11 cellular contexts compared by ENCODE assay signal in the genomic region with DNA sequence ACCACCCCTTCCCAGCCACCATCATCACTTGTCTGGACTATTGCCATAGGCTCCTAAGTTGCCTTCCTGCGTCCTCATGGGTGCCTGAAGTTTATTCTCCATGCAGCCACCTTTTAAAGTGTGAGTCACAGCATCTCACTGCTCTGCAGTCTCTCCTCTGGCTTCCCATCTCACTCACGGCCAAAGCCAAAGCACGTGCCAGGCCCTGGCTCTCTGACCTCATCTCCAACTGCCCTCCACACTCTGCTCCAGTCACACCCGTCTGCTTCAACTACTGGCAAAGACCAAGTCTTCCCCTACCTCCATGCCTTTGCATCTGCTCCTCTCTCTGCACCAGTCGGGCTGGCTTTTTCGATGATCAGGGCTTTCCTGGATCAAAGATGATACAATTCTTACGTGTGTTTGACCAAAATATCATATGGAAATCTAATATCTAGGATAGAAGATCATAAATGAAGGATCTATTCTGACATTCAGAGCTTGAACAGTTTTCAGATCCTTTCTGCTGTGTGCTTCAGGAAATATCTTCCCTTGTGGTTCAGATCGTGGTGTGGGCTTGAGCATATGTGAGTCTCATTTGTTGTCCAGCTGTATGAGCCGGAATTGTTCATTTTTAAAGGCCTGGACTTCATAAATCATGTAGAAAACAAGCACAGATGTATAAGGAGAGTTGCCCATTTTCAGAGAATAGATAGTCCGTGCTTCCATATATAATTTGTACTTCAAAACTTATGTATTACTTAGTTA.
DNase-seq lines count a peak whose midpoint lies in the region; ATAC-seq and TF ChIP-seq lines count a peak whose summit lies in the region.
"Had no signal": no experiment of that assay in that cellular context is flagged by ENCODE, and none has a peak within 500 bp of the region (broad histone marks: within the 10 kb centered on the region; RNA-seq: fewer than 3 reads in every experiment).

No MANE protein-coding gene starts in this region.

- BruUV-seq in MCF 10A (replicated peaks; lab: Mats Ljungman, UMichigan): no TSS peak
- no TSS peak for BruUV-seq in Calu3 (replicated peaks; lab: Mats Ljungman, UMichigan)

- peak overlapping the region in 1 of 2 donors; percentile 8 for H3K27ac ChIP-seq in breast epithelium
- no peak overlapping the region for H3K27ac ChIP-seq in mesenchymal stem cell (ENCODE audit: low read length, poor library complexity, severe bottlenecking)

- no peak overlapping the region for H3K4me2 ChIP-seq in mesenchymal stem cell (ENCODE audit: low read length, poor library complexity, severe bottlenecking)

- peak overlapping the region in 1 of 2 experiments; percentile 42 for H3K14ac ChIP-seq in mesenchymal stem cell (ENCODE audit: low read length in 2 of 2)

- H3K27me3 Mint-ChIP-seq in MCF 10A (ENCODE audit: insufficient read depth, unreplicated experiment): no peaks in the 10 kb centered on the region
- peaks cover 8% of the 10 kb centered on the region for H3K27me3 Mint-ChIP-seq in endothelial cell (ENCODE audit: unreplicated experiment)
- no peaks in the 10 kb centered on the region for H3K27me3 Mint-ChIP-seq in Calu3 (ENCODE audit: unreplicated experiment)

- POLR2A ChIA-PET in MCF 10A (lab: Yijun Ruan, JAX): interaction anchor here (0.5 to 6.6 kb wide), 3 partner anchors 23 to 583 kb away, joined by 3 to 60 read pairs (median 3); no protein-coding TSS in a partner anchor

- H3K4ac ChIP-seq in mesenchymal stem cell (ENCODE audit: low read depth in 1 of 2, low read length in 2 of 2): no peak overlapping the region

- CTCF ChIA-PET in MCF 10A (lab: Yijun Ruan, JAX) (no interaction called here), Calu3 (lab: Charles Lee) (no interaction called here)

- H3K9me3 ChIP-seq in breast epithelium (peaks cover 0 to 9% of the 10 kb centered on the region in 2 donors), mesenchymal stem cell (ENCODE audit: control insufficient read depth, low read length) (peaks cover 12% of the 10 kb centered on the region)

- peaks cover 5% of the 10 kb centered on the region for H3K79me1 ChIP-seq in mesenchymal stem cell (replicated peaks; ENCODE audit: low read length, poor library complexity, severe bottlenecking)

- no peaks in the 10 kb centered on the region for H3K27me3 ChIP-seq in breast epithelium
- no peaks in the 10 kb centered on the region for H3K27me3 ChIP-seq in mesenchymal stem cell (ENCODE audit: control insufficient read depth in 1 of 2, insufficient read depth in 1 of 2, low read length in 2 of 2)

- H3K4me3 ChIP-seq in breast epithelium (no peak overlapping the region), mesenchymal stem cell (ENCODE audit: insufficient read depth in 1 of 2, low read depth in 1 of 2, low read length in 2 of 2) (no peak overlapping the region)
- H3K4me3 ChIP-seq: HAP-1 had no signal

- no peak for TF ChIP-seq POLR2A in breast epithelium (IDR thresholded peaks at IDR 0.05)

- ATAC-seq in HG03039 (IDR thresholded peaks at IDR 0.05; ENCODE audit: unreplicated experiment) (no peak), HG02840 (IDR thresholded peaks at IDR 0.05; ENCODE audit: low FRiP score, unreplicated experiment) (no peak)

- no peaks in the 10 kb centered on the region for H3K36me3 ChIP-seq in breast epithelium
- no peaks in the 10 kb centered on the region for H3K36me3 ChIP-seq in mesenchymal stem cell (ENCODE audit: control insufficient read depth in 1 of 2, insufficient read depth in 2 of 2, low read depth in 1 of 2, low read length in 2 of 2)
- H3K36me3 ChIP-seq: HAP-1 had no signal

- no peak overlapping the region for H2BK12ac ChIP-seq in mesenchymal stem cell (ENCODE audit: low read length in 2 of 2)

- DNase-seq in MCF 10A (ENCODE audit: unreplicated experiment) (peak; percentile 44), breast epithelium (ENCODE audit: low spot score in 2 of 2) (no peak), endothelial cell (ENCODE audit: low spot score) (no peak), mesenchymal stem cell (peak; percentile 11), Calu3 (no peak)
- no peak for DNase-seq in activated naive CD4-positive, alpha-beta T cell treated with anti-CD3 and anti-CD28 coated beads, Interleukin-2, amount 50 U/mL, for 16 hours
- DNase-seq: 8988T, NCI-H1105 had no signal

- H3K23ac ChIP-seq in mesenchymal stem cell (ENCODE audit: low read length in 2 of 2): no peak overlapping the region

- peak overlapping the region; percentile 62 for H3K9ac ChIP-seq in mesenchymal stem cell (ENCODE audit: low read length)

- H3K4me1 Mint-ChIP-seq in MCF 10A (ENCODE audit: insufficient read depth, unreplicated experiment) (peaks cover 43% of the 10 kb centered on the region), endothelial cell (ENCODE audit: unreplicated experiment) (peaks cover 8% of the 10 kb centered on the region), Calu3 (ENCODE audit: low read depth, unreplicated experiment) (peaks cover 4% of the 10 kb centered on the region)

- H4K91ac ChIP-seq in mesenchymal stem cell (ENCODE audit: low read length): no peak overlapping the region

- H3K4me1 ChIP-seq in breast epithelium (peaks cover 3 to 18% of the 10 kb centered on the region in 2 donors), mesenchymal stem cell (ENCODE audit: control insufficient read depth, insufficient read depth, low read depth, low read length) (peaks cover 14% of the 10 kb centered on the region)
- H3K4me1 ChIP-seq: HAP-1 had no signal

- H3K27ac Mint-ChIP-seq in MCF 10A (ENCODE audit: low read depth, unreplicated experiment) (no peak overlapping the region), endothelial cell (ENCODE audit: unreplicated experiment) (peak overlapping the region; percentile 4), Calu3 (ENCODE audit: unreplicated experiment) (no peak overlapping the region)

- no peak overlapping the region for H2AK5ac ChIP-seq in mesenchymal stem cell (ENCODE audit: low read length, severe bottlenecking)

- no peak for TF ChIP-seq CTCF in MCF 10A (IDR thresholded peaks at IDR 0.05; ENCODE audit: unreplicated experiment)
- TF ChIP-seq CTCF in breast epithelium (IDR thresholded peaks at IDR 0.05): no peak
- no peak for TF ChIP-seq CTCF in endothelial cell (IDR thresholded peaks at IDR 0.05; ENCODE audit: unreplicated experiment)
- TF ChIP-seq CTCF in Calu3 (IDR thresholded peaks at IDR 0.05; ENCODE audit: unreplicated experiment): no peak

- H3K36me3 Mint-ChIP-seq in MCF 10A (ENCODE audit: insufficient read depth, unreplicated experiment) (peaks cover 26% of the 10 kb centered on the region), endothelial cell (ENCODE audit: low read depth, unreplicated experiment) (no peaks in the 10 kb centered on the region), Calu3 (ENCODE audit: insufficient read depth, unreplicated experiment) (no peaks in the 10 kb centered on the region)

- H2BK15ac ChIP-seq in mesenchymal stem cell (ENCODE audit: low read depth, poor library complexity, severe bottlenecking): no peak overlapping the region

- H4K8ac ChIP-seq in mesenchymal stem cell (ENCODE audit: low read length): no peak overlapping the region

- 89% methylated on average over 8 of the region's 10 CpGs for WGBS in mesenchymal stem cell

- H2BK5ac ChIP-seq in mesenchymal stem cell (ENCODE audit: low read depth, low read length, poor library complexity, severe bottlenecking): no peak overlapping the region

- no peak overlapping the region for H2BK120ac ChIP-seq in mesenchymal stem cell (ENCODE audit: low read depth, low read length)

- H3K4me3 Mint-ChIP-seq in MCF 10A (ENCODE audit: unreplicated experiment) (no peak overlapping the region), endothelial cell (ENCODE audit: unreplicated experiment) (no peak overlapping the region), Calu3 (ENCODE audit: low read depth, unreplicated experiment) (no peak overlapping the region)

- H3K9me3 Mint-ChIP-seq in MCF 10A (ENCODE audit: unreplicated experiment): peaks cover 19% of the 10 kb centered on the region
- no peaks in the 10 kb centered on the region for H3K9me3 Mint-ChIP-seq in endothelial cell (ENCODE audit: unreplicated experiment)
- peaks cover 9% of the 10 kb centered on the region for H3K9me3 Mint-ChIP-seq in Calu3 (ENCODE audit: low read depth, unreplicated experiment)

- no peak overlapping the region for H3K18ac ChIP-seq in mesenchymal stem cell (ENCODE audit: low read depth in 1 of 2, low read length in 2 of 2)

- no peak overlapping the region for H2AFZ ChIP-seq in mesenchymal stem cell (ENCODE audit: low read depth, low read length)

- intact Hi-C loops in MCF 10A (cut with micrococcal nuclease) (no loop called here), breast epithelium (cut with DNase I; ENCODE audit: low total_unique reads) (no loop called here), Calu3 (cut with micrococcal nuclease; ENCODE audit: unreplicated experiment) (no loop called here)

Comparison
In these comparisons a context has a peak if more than half of its experiments do, and no peak if none do; other contexts are left out.
1. DNase-seq: peak in MCF 10A (single experiment) and mesenchymal stem cell (single experiment); none in breast epithelium (0 of 2), endothelial cell (single experiment), Calu3 (single experiment) and activated naive CD4-positive, alpha-beta T cell treated with anti-CD3 and anti-CD28 coated beads, Interleukin-2, amount 50 U/mL, for 16 hours (single experiment).